8 cellular contexts compared by ENCODE assay signal in genomic region chr18:26089247-26090129, GRCh38. TPM values are rescaled to one million over a fixed set of nuclear protein-coding genes. Genes with fewer than 3 reads are reported as not detected.
DNase-seq lines count a peak whose midpoint lies in the region; ATAC-seq, FAIRE-seq and TF ChIP-seq lines count a peak whose summit lies in the region.

No MANE protein-coding gene starts in this region.

- in situ Hi-C loops in ACHN (cut with HindIII; ENCODE audit: low pct_ligation_motif_present, low pct_unique_long_range_greater_than_20kb, low sequenced_read_pairs) (no loop called here), GM13977 (cut with MboI; ENCODE audit: low pct_unique_long_range_greater_than_20kb, low sequenced_read_pairs, unreplicated experiment) (no loop called here)

- peaks cover 23% of the 10 kb centered on the region for H3K36me3 ChIP-seq in OCI-LY3 (replicated peaks; ENCODE audit: low read depth, low read length)
- peaks cover 2% of the 10 kb centered on the region for H3K36me3 ChIP-seq in bronchial epithelial cell (ENCODE audit: control insufficient read depth, insufficient read depth, low read length)
- peaks cover 9 to 17% (median 13%) of the 10 kb centered on the region in 5 donors for H3K36me3 ChIP-seq in subcutaneous abdominal adipose tissue (ENCODE audit: control insufficient read depth in 5 of 5, insufficient read depth in 5 of 5, low read length in 5 of 5)

- peak overlapping the region; percentile 98 for H3K4me2 ChIP-seq in OCI-LY3 (ENCODE audit: low read length)

- H3K27ac ChIP-seq in OCI-LY3 (ENCODE audit: low read length) (peak overlapping the region; percentile 90), subcutaneous abdominal adipose tissue (ENCODE audit: low read depth, low read length) (peak overlapping the region; percentile 98)

- DNase-seq in ACHN: peak; percentile 23
- DNase-seq in GM13977 (ENCODE audit: low spot score): peak; percentile 9
- peak; percentile 40 for DNase-seq in bronchial epithelial cell (ENCODE audit: low read depth)
- DNase-seq in left kidney (ENCODE audit: low read depth, low spot score): peak; percentile 61

- peak; percentile 5 for ATAC-seq in HG03135 (IDR thresholded peaks at IDR 0.05; ENCODE audit: unreplicated experiment)
- no peak for ATAC-seq in HG02840 (IDR thresholded peaks at IDR 0.05; ENCODE audit: low FRiP score, unreplicated experiment)

- TF ChIP-seq CTCF in GM13977 (IDR thresholded peaks at IDR 0.05; ENCODE audit: extremely low read depth, insufficient read depth, missing control alignments): no peak
- no peak for TF ChIP-seq CTCF in OCI-LY3 (IDR thresholded peaks at IDR 0.05; ENCODE audit: low read depth, low read length)
- no peak for TF ChIP-seq CTCF in bronchial epithelial cell (IDR thresholded peaks at IDR 0.05; ENCODE audit: insufficient read depth, low read length, severe bottlenecking)

- H3K4me3 ChIP-seq in OCI-LY3 (ENCODE audit: low read length) (peak overlapping the region; percentile 97), bronchial epithelial cell (ENCODE audit: low read depth, low read length) (peak overlapping the region; percentile 85), subcutaneous abdominal adipose tissue (ENCODE audit: low read depth in 1 of 5, low read length in 5 of 5) (peak overlapping the region; percentile 90 to 93 (median 93))

- H3K79me2 ChIP-seq in OCI-LY3 (ENCODE audit: low read length): peaks cover 54% of the 10 kb centered on the region

- peak overlapping the region; percentile 97 for H3K9ac ChIP-seq in OCI-LY3 (ENCODE audit: low read length)
- H3K9ac ChIP-seq in subcutaneous abdominal adipose tissue (ENCODE audit: low read length in 5 of 5): peak overlapping the region in 4 of 5 donors; percentile 89 to 96 (median 92)

- no peaks in the 10 kb centered on the region for H3K9me3 ChIP-seq in OCI-LY3 (ENCODE audit: insufficient read depth, low read length)
- no peaks in the 10 kb centered on the region for H3K9me3 ChIP-seq in subcutaneous abdominal adipose tissue (ENCODE audit: control insufficient read depth in 5 of 5, low read length in 5 of 5)

- no peak for FAIRE-seq in bronchial epithelial cell (lab: Jason Lieb, UNC)

- H3K27me3 ChIP-seq in OCI-LY3 (ENCODE audit: low read depth, low read length): no peaks in the 10 kb centered on the region
- no peaks in the 10 kb centered on the region for H3K27me3 ChIP-seq in bronchial epithelial cell (ENCODE audit: control insufficient read depth, insufficient read depth, low read length)
- H3K27me3 ChIP-seq in subcutaneous abdominal adipose tissue (ENCODE audit: control insufficient read depth in 5 of 5, insufficient read depth in 4 of 5, low read length in 5 of 5): no peaks in the 10 kb centered on the region

- H3K4me1 ChIP-seq in OCI-LY3 (ENCODE audit: low read length): peaks cover 31% of the 10 kb centered on the region
- peaks cover 0 to 37% (median 27%) of the 10 kb centered on the region in 5 donors for H3K4me1 ChIP-seq in subcutaneous abdominal adipose tissue (ENCODE audit: control insufficient read depth in 5 of 5, insufficient read depth in 5 of 5, low read length in 5 of 5)

- no peak overlapping the region for H2AFZ ChIP-seq in OCI-LY3 (ENCODE audit: low read depth, low read length)

- peaks cover 47% of the 10 kb centered on the region for H4K20me1 ChIP-seq in OCI-LY3 (ENCODE audit: insufficient read depth, low read length)

RNA-seq across cellular contexts. Expression of gene SS18, which starts 0.9 kb away (rescaled TPM):
- 128 and 134 TPM in 2 replicates for total RNA-seq in bronchial epithelial cell

RNA-seq across cellular contexts. Expression of gene PSMA8, which starts 44.2 kb away (rescaled TPM):
- not detected in 2 replicates for total RNA-seq in bronchial epithelial cell

Comparison
In these comparisons a context has a peak if more than half of its experiments do, and no peak if none do; other contexts are left out.
1. DNase-seq: peak in every context shown above with its lines; median percentile 61 in left kidney; 40 in bronchial epithelial cell; 23 in ACHN; 9 in GM13977.